ENCODE assay signal across 8 cellular contexts in genomic region chr5:146041180-146041789, GRCh38.
DNase-seq lines count a peak whose midpoint lies in the region; ATAC-seq, FAIRE-seq and TF ChIP-seq lines count a peak whose summit lies in the region.

No MANE protein-coding gene starts in this region.

- peak in 1 of 2 experiments; percentile 33 for DNase-seq in A549 (ENCODE audit: low read depth in 1 of 2, low spot score in 1 of 2)
- DNase-seq in HL-60 (ENCODE audit: low read depth in 1 of 2, low spot score in 1 of 2): no peak
- DNase-seq in cerebellar cortex (ENCODE audit: low spot score): peak; percentile 8
- DNase-seq in gastrocnemius medialis: no peak
- no peak for DNase-seq in pons (ENCODE audit: low spot score)
- no peak for DNase-seq in NCI-H1436 (lab: John Stamatoyannopoulos, UW)
- no peak for DNase-seq in posterior vena cava (ENCODE audit: low spot score)

- H3K4me2 ChIP-seq in A549: no peak overlapping the region

- 65% methylated on average over 10 of the region's 10 CpGs for WGBS in A549 (ENCODE audit: missing lambda C conversion rate)

- no peak for TF ChIP-seq POLR2A in A549 (IDR thresholded peaks at IDR 0.05; ENCODE audit: low read length)
- TF ChIP-seq POLR2A in gastrocnemius medialis (IDR thresholded peaks at IDR 0.05): no peak

- H3K9me3 ChIP-seq in A549 (no peaks in the 10 kb centered on the region), gastrocnemius medialis (no peaks in the 10 kb centered on the region)

- H3K4me3 ChIP-seq in A549 (no peak overlapping the region), HL-60 (replicated peaks; ENCODE audit: insufficient read depth, low read length) (no peak overlapping the region), gastrocnemius medialis (no peak overlapping the region)

- TF ChIP-seq RAD21 in A549 (conservative IDR thresholded peaks at IDR 0.05 in 1 of 2, IDR thresholded peaks at IDR 0.05 in 1 of 2): peak; percentile 31 to 35; a peak in 4 of 5 replicates

- H3K4me1 ChIP-seq in A549 (peaks cover 26% of the 10 kb centered on the region), gastrocnemius medialis (no peaks in the 10 kb centered on the region)

- no peaks in the 10 kb centered on the region for H3K36me3 ChIP-seq in gastrocnemius medialis

- TF ChIP-seq CTCF in A549 (IDR thresholded peaks at IDR 0.05) (peak; percentile 29; the same call in 1 of the 3 replicates), HL-60 (IDR thresholded peaks at IDR 0.05; ENCODE audit: insufficient read depth, low read length) (peak; percentile 10), gastrocnemius medialis (IDR thresholded peaks at IDR 0.05 in 4 of 5, conservative IDR thresholded peaks at IDR 0.05 in 1 of 5) (peak in 3 of 5 experiments; percentile 11 to 31 (median 22))

- POLR2A ChIA-PET in A549 (lab: Yijun Ruan, JAX): interaction anchor here (1.2 kb wide), 1 partner anchor 206 kb away, joined by 3 read pairs; the partner anchor contains the start of gene PRELID2

- H3K27me3 ChIP-seq in HL-60 (ENCODE audit: insufficient read depth, poor library complexity, severe bottlenecking) (no peaks in the 10 kb centered on the region), gastrocnemius medialis (no peaks in the 10 kb centered on the region)

- TF ChIP-seq EP300 in A549 (IDR thresholded peaks at IDR 0.05): no peak

- CTCF ChIA-PET in A549 (lab: Yijun Ruan, JAX): interaction anchor here (0.6 to 2.0 kb wide), 19 partner anchors 8 to 1837 kb away, joined by 3 to 15 read pairs (median 5); partner anchors contain the start of gene PRELID2

- H3K27ac ChIP-seq in A549 (peak overlapping the region in 1 of 2 experiments; percentile 78; a peak in 2 of 6 replicates), HL-60 (replicated peaks) (no peak overlapping the region), gastrocnemius medialis (no peak overlapping the region)

- no peak for FAIRE-seq in A549 (lab: Jason Lieb, UNC)

- ATAC-seq in A549: peak; percentile 80 to 88; a peak in 5 of 6 replicates
- ATAC-seq in GM19023 (IDR thresholded peaks at IDR 0.05; ENCODE audit: unreplicated experiment): peak; percentile 80
- no peak for ATAC-seq in gastrocnemius medialis

- intact Hi-C loops in gastrocnemius medialis (cut with DNase I; ENCODE audit: low total_unique reads): no loop called here
- intact Hi-C loops in posterior vena cava (cut with DNase I): no loop called here

- in situ Hi-C loops in gastrocnemius medialis (cut with MboI; ENCODE audit: low sequenced_read_pairs in 4 of 4): loop anchor here in 1 of 4 donors (25.0 kb wide), 1 partner anchor 1829 kb away; no protein-coding TSS in a partner anchor

TF ChIP-seq in A549, 52 proteins besides CTCF, POLR2A, EP300 and RAD21:
- TF ChIP-seq MAZ (IDR thresholded peaks at IDR 0.05; ENCODE audit: borderline replicate concordance, low read depth, low read length) (no peak), KDM1A (IDR thresholded peaks at IDR 0.05; ENCODE audit: low read depth) (no peak), TFCP2L1 (CRISPR knock-in tag; IDR thresholded peaks at IDR 0.05) (no peak), ELK1 (IDR thresholded peaks at IDR 0.05; ENCODE audit: low read depth, low read length) (no peak), BHLHE40 (IDR thresholded peaks at IDR 0.05; ENCODE audit: low read depth, low read length) (no peak), ATOH8 (CRISPR knock-in tag; IDR thresholded peaks at IDR 0.05; ENCODE audit: low read depth) (no peak), CHD2 (IDR thresholded peaks at IDR 0.05; ENCODE audit: low read length, partially characterized antibody) (no peak), JUNB (IDR thresholded peaks at IDR 0.05) (no peak), EHF (CRISPR knock-in tag; IDR thresholded peaks at IDR 0.05) (no peak), MYC (IDR thresholded peaks at IDR 0.05; ENCODE audit: borderline replicate concordance, low read length) (no peak), HOXB13 (CRISPR knock-in tag; IDR thresholded peaks at IDR 0.05; ENCODE audit: low read depth) (no peak), JUN (IDR thresholded peaks at IDR 0.05) (no peak), SMC3 (IDR thresholded peaks at IDR 0.05) (no peak), ZFP36 (IDR thresholded peaks at IDR 0.05; ENCODE audit: borderline replicate concordance, partially characterized antibody) (no peak), RNF2 (IDR thresholded peaks at IDR 0.05; ENCODE audit: borderline replicate concordance, low read depth) (no peak), CBX8 (IDR thresholded peaks at IDR 0.05) (no peak), E2F6 (IDR thresholded peaks at IDR 0.05; ENCODE audit: borderline replicate concordance, low read depth) (no peak), FOXS1 (CRISPR knock-in tag; IDR thresholded peaks at IDR 0.05) (no peak), TP53 (CRISPR knock-in tag; IDR thresholded peaks at IDR 0.05) (no peak)

Comparison
In these comparisons a context has a peak if more than half of its experiments do, and no peak if none do; other contexts are left out.
1. ATAC-seq: peak in A549 (2 of 2) and GM19023 (single experiment); none in gastrocnemius medialis (0 of 2).
2. Peak in every context shown above with its lines, with median percentiles within 50 percentile points of each other: CTCF ChIP-seq.